Comparison of ENCODE assay signal across 8 cellular contexts in genomic region chr12:14961466-14962155, GRCh38. TPM values are rescaled to one million over a fixed set of nuclear protein-coding genes. Genes with fewer than 3 reads are reported as not detected.
DNase-seq lines count a peak whose midpoint lies in the region; ATAC-seq and TF ChIP-seq lines count a peak whose summit lies in the region.

Gene ARHGDIB, minus strand, starts transcription at chr12:14961601. Its CDS starts 10,889 bp downstream, at chr12:14950712.

- H3K27ac Mint-ChIP-seq in Calu3 (ENCODE audit: unreplicated experiment), result peak within 1 kb of the TSS; percentile 60
- peak within 1 kb of the TSS; percentile 96 for H3K27ac Mint-ChIP-seq in activated CD4-positive, alpha-beta memory T cell treated with anti-CD3 and anti-CD28 coated beads, Interleukin-2, amount 10 ng/mL, durations not matched to agents 7 days and 5 days
- H3K27ac Mint-ChIP-seq in progenitor cell of endocrine pancreas, result no peak within 1 kb of the TSS

- peak; percentile 68 for ATAC-seq in GM21528 (IDR thresholded peaks at IDR 0.05; ENCODE audit: low FRiP score, unreplicated experiment)

- no peak for DNase-seq in Calu3
- DNase-seq in activated CD4-positive, alpha-beta memory T cell treated with anti-CD3 and anti-CD28 coated beads, Interleukin-2, amount 10 ng/mL, durations not matched to agents 7 days and 5 days, result peak; percentile 89
- DNase-seq in epithelial cell of proximal tubule (ENCODE audit: low read depth), result no peak
- no peak for DNase-seq in posterior vena cava (ENCODE audit: low spot score)
- no peak for DNase-seq in amniotic stem cell (lab: John Stamatoyannopoulos, UW)
- no peak for DNase-seq in progenitor cell of endocrine pancreas (ENCODE audit: low spot score, unreplicated experiment)

- H3K4me3 Mint-ChIP-seq in Calu3 (ENCODE audit: low read depth, unreplicated experiment) (peak within 1 kb of the TSS; percentile 66), progenitor cell of endocrine pancreas (ENCODE audit: low read depth) (no peak within 1 kb of the TSS)
- peak within 1 kb of the TSS; percentile 96 for H3K4me3 Mint-ChIP-seq in activated CD4-positive, alpha-beta memory T cell treated with anti-CD3 and anti-CD28 coated beads, Interleukin-2, amount 10 ng/mL, durations not matched to agents 7 days and 5 days

- POLR2A ChIA-PET in activated CD4-positive, alpha-beta memory T cell treated with anti-CD3 and anti-CD28 coated beads, Interleukin-2, amount 10 ng/mL, durations not matched to agents 7 days and 5 days (lab: Charles Lee), result interaction anchor here (0.6 to 8.8 kb wide), 23 partner anchors 10 to 704 kb away, joined by 3 to 123 read pairs (median 6); partner anchors contain the start of genes ATF7IP, C12orf60, ERP27 and PDE6H

- H3K27ac ChIP-seq in KOPT-K1 (ENCODE audit: low read depth, low read length, poor library complexity, severe bottlenecking), result peak within 1 kb of the TSS; percentile 99

- no peak within 1 kb of the TSS for H3K4me3 ChIP-seq in epithelial cell of proximal tubule (ENCODE audit: low read depth, low read length)

- no TSS peak for BruUV-seq in Calu3 (replicated peaks; lab: Mats Ljungman, UMichigan)

- CTCF ChIA-PET in Calu3 (lab: Charles Lee), result no interaction called here
- CTCF ChIA-PET in activated CD4-positive, alpha-beta memory T cell treated with anti-CD3 and anti-CD28 coated beads, Interleukin-2, amount 10 ng/mL, durations not matched to agents 7 days and 5 days (lab: Charles Lee), result interaction anchor here (0.9 to 2.1 kb wide), 4 partner anchors 13 to 191 kb away, joined by 4 to 13 read pairs (median 4); partner anchors contain the start of genes C12orf60 and WBP11

- TF ChIP-seq CTCF in Calu3 (IDR thresholded peaks at IDR 0.05; ENCODE audit: unreplicated experiment) (no peak), epithelial cell of proximal tubule (conservative IDR thresholded peaks at IDR 0.05; ENCODE audit: low read depth, low read length) (no peak), progenitor cell of endocrine pancreas (IDR thresholded peaks at IDR 0.05; ENCODE audit: unreplicated experiment) (no peak)

- H3K9me3 Mint-ChIP-seq in Calu3 (ENCODE audit: low read depth, unreplicated experiment) (no peaks in the 10 kb centered on the region), progenitor cell of endocrine pancreas (ENCODE audit: low read depth) (no peaks in the 10 kb centered on the region)
- H3K9me3 Mint-ChIP-seq in activated CD4-positive, alpha-beta memory T cell treated with anti-CD3 and anti-CD28 coated beads, Interleukin-2, amount 10 ng/mL, durations not matched to agents 7 days and 5 days, result no peaks in the 10 kb centered on the region

- H3K4me1 Mint-ChIP-seq in Calu3 (ENCODE audit: low read depth, unreplicated experiment) (peaks cover 11% of the 10 kb centered on the region), progenitor cell of endocrine pancreas (ENCODE audit: low read depth) (no peaks in the 10 kb centered on the region)
- H3K4me1 Mint-ChIP-seq in activated CD4-positive, alpha-beta memory T cell treated with anti-CD3 and anti-CD28 coated beads, Interleukin-2, amount 10 ng/mL, durations not matched to agents 7 days and 5 days, result peaks cover 41% of the 10 kb centered on the region

- H3K27me3 Mint-ChIP-seq in Calu3 (ENCODE audit: unreplicated experiment) (no peaks in the 10 kb centered on the region), progenitor cell of endocrine pancreas (peaks cover 6% of the 10 kb centered on the region)
- no peaks in the 10 kb centered on the region for H3K27me3 Mint-ChIP-seq in activated CD4-positive, alpha-beta memory T cell treated with anti-CD3 and anti-CD28 coated beads, Interleukin-2, amount 10 ng/mL, durations not matched to agents 7 days and 5 days

- H3K36me3 Mint-ChIP-seq in Calu3 (ENCODE audit: insufficient read depth, unreplicated experiment) (no peaks in the 10 kb centered on the region), progenitor cell of endocrine pancreas (ENCODE audit: insufficient read depth) (no peaks in the 10 kb centered on the region)
- peaks cover 47% of the 10 kb centered on the region for H3K36me3 Mint-ChIP-seq in activated CD4-positive, alpha-beta memory T cell treated with anti-CD3 and anti-CD28 coated beads, Interleukin-2, amount 10 ng/mL, durations not matched to agents 7 days and 5 days (ENCODE audit: low read depth)

- intact Hi-C loops in Calu3 (cut with micrococcal nuclease; ENCODE audit: unreplicated experiment), result no loop called here
- intact Hi-C loops in posterior vena cava (cut with DNase I), result no loop called here

- peaks cover 34% of the 10 kb centered on the region for H3K36me3 ChIP-seq in KOPT-K1 (ENCODE audit: insufficient read depth, low read length)

- no peaks in the 10 kb centered on the region for H3K9me3 ChIP-seq in KOPT-K1 (ENCODE audit: insufficient read depth, low read length, poor library complexity, severe bottlenecking)

RNA-seq across cellular contexts. Expression of gene ARHGDIB, which starts in this region (rescaled TPM):
- 23.5 and 23.6 TPM in 2 replicates for total RNA-seq in Calu3 (2022)
- total RNA-seq in activated CD4-positive, alpha-beta memory T cell treated with anti-CD3 and anti-CD28 coated beads, Interleukin-2, amount 10 ng/mL, durations not matched to agents 7 days and 5 days, result 1,000 to 10,000 TPM; 1,463 to 1,491 TPM
- 23.9 and 41.6 TPM in 2 replicates for total RNA-seq in epithelial cell of proximal tubule
- 100 to 1,000 TPM in 1 of 2 donors, 10 to 100 TPM in 1; 96.6 to 157 TPM for total RNA-seq in posterior vena cava
- 0.79 and 1.7 TPM in 2 replicates for total RNA-seq in progenitor cell of endocrine pancreas
